Comparison of ENCODE assay signal across 30 cellular contexts in the genomic region with DNA sequence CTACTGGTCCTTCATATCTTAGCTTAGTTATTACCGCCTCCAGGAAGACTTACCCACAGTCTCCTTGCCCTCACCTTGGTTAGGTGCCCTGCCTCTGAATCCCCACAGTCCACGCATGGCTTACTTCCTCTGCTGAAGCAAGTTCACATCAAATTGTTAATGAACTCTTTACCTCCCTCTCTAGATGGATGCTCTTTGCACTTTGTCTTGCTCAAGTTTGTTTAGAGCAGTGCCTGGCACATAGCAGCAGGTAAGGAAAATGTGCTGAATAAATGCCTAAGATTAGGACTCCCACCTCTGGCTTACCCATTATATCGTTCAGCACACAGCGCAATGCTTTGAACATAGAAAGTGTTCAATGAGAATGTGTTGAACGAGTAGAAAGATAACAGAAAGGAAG.
"Had no signal": no experiment of that assay in that cellular context is flagged by ENCODE, and none has a peak within 500 bp of the region (broad histone marks: within the 10 kb centered on the region; RNA-seq: fewer than 3 reads in every experiment).

No MANE protein-coding gene starts in this region.

- H3K9me3 ChIP-seq: ascending aorta, breast epithelium, colonic mucosa had no signal

- ATAC-seq: activated CD8-positive, alpha-beta T cell treated with anti-CD3 and anti-CD28 coated beads for 36 hours; activated naive CD4-positive, alpha-beta T cell treated with anti-CD3 and anti-CD28 coated beads, Interleukin-2, amount 50 U/mL, for 72 hours; activated T-cell treated with anti-CD3 and anti-CD28 coated beads, Interleukin-2, amount 50 U/mL, for 72 hours; esophagus mucosa; WTC11 had no signal

- H3K36me3 ChIP-seq: ascending aorta, breast epithelium, cardiac muscle cell, colonic mucosa had no signal

- H3K27ac Mint-ChIP-seq: activated CD4-positive, alpha-beta T cell treated with anti-CD3 and anti-CD28 coated beads, Interleukin-2, amount 10 ng/mL, durations not matched to agents 7 days and 5 days; activated CD8-positive, alpha-beta T cell treated with anti-CD3 and anti-CD28 coated beads for 36 hours; activated naive CD4-positive, alpha-beta T cell treated with anti-CD3 and anti-CD28 coated beads, Interleukin-2, amount 10 ng/mL, durations not matched to agents 7 days and 5 days; activated naive CD8-positive, alpha-beta T cell treated with anti-CD3 and anti-CD28 coated beads, Interleukin-2, amount 10 ng/mL, durations not matched to agents 7 days and 5 days; activated T-cell treated with anti-CD3 and anti-CD28 coated beads, Interleukin-2, amount 50 U/mL, for 72 hours; WTC11 had no signal

- H3K4me3 Mint-ChIP-seq: activated CD4-positive, alpha-beta T cell treated with anti-CD3 and anti-CD28 coated beads, Interleukin-2, amount 10 ng/mL, durations not matched to agents 7 days and 5 days; activated CD8-positive, alpha-beta T cell treated with anti-CD3 and anti-CD28 coated beads for 36 hours; activated naive CD4-positive, alpha-beta T cell treated with anti-CD3 and anti-CD28 coated beads, Interleukin-2, amount 10 ng/mL, durations not matched to agents 7 days and 5 days; activated naive CD8-positive, alpha-beta T cell treated with anti-CD3 and anti-CD28 coated beads, Interleukin-2, amount 10 ng/mL, durations not matched to agents 7 days and 5 days; activated T-cell treated with anti-CD3 and anti-CD28 coated beads, Interleukin-2, amount 50 U/mL, for 72 hours; brain; WTC11 had no signal

- H3K27ac ChIP-seq: breast epithelium, cardiac muscle cell, colonic mucosa, VCaP had no signal

- H3K4me1 Mint-ChIP-seq: activated CD4-positive, alpha-beta T cell treated with anti-CD3 and anti-CD28 coated beads, Interleukin-2, amount 10 ng/mL, durations not matched to agents 7 days and 5 days; activated naive CD4-positive, alpha-beta T cell treated with anti-CD3 and anti-CD28 coated beads, Interleukin-2, amount 10 ng/mL, durations not matched to agents 7 days and 5 days; activated naive CD8-positive, alpha-beta T cell treated with anti-CD3 and anti-CD28 coated beads, Interleukin-2, amount 10 ng/mL, durations not matched to agents 7 days and 5 days had no signal

- DNase-seq: activated CD4-positive, alpha-beta T cell treated with anti-CD3 and anti-CD28 coated beads for 1 hour; activated CD4-positive, alpha-beta T cell treated with anti-CD3 and anti-CD28 coated beads for 4 hours; activated CD4-positive, alpha-beta T cell treated with anti-CD3 and anti-CD28 coated beads, Interleukin-2, amount 10 ng/mL, durations not matched to agents 7 days and 5 days; activated CD4-positive, alpha-beta T cell treated with anti-CD3 and anti-CD28 coated beads, Interleukin-2, amount 50 U/mL, for 4 hours; activated CD8-positive, alpha-beta memory T cell treated with anti-CD3 and anti-CD28 coated beads for 24 hours; activated CD8-positive, alpha-beta T cell treated with anti-CD3 and anti-CD28 coated beads for 36 hours; activated gamma-delta T cell; activated naive CD4-positive, alpha-beta T cell; activated naive CD4-positive, alpha-beta T cell treated with anti-CD3 and anti-CD28 coated beads, Interleukin-2, amount 10 ng/mL, durations not matched to agents 7 days and 5 days; activated naive CD8-positive, alpha-beta T cell treated with anti-CD3 and anti-CD28 coated beads, Interleukin-2, amount 10 ng/mL, durations not matched to agents 7 days and 5 days; activated T-cell treated with anti-CD3 and anti-CD28 coated beads, Interleukin-2, amount 50 U/mL, for 1 hour; activated T-cell treated with anti-CD3 and anti-CD28 coated beads, Interleukin-2, amount 50 U/mL, for 72 hours; central memory CD4-positive, alpha-beta T cell; cerebellar nuclear complex; colonic mucosa; effector CD8-positive, alpha-beta T cell; foreskin fibroblast; head of caudate nucleus; T-helper 2 cell had no signal

- H3K36me3 Mint-ChIP-seq: activated naive CD4-positive, alpha-beta T cell treated with anti-CD3 and anti-CD28 coated beads, Interleukin-2, amount 10 ng/mL, durations not matched to agents 7 days and 5 days; activated naive CD4-positive, alpha-beta T cell treated with anti-CD3 and anti-CD28 coated beads, Interleukin-2, amount 50 U/mL, for 72 hours; activated naive CD8-positive, alpha-beta T cell treated with anti-CD3 and anti-CD28 coated beads, Interleukin-2, amount 10 ng/mL, durations not matched to agents 7 days and 5 days; brain; WTC11 had no signal

- FAIRE-seq: endometrium, frontal cortex, TTC549 had no signal

- H3K4me1 ChIP-seq: breast epithelium, colonic mucosa had no signal

- H3K9me3 Mint-ChIP-seq: activated CD4-positive, alpha-beta T cell treated with anti-CD3 and anti-CD28 coated beads, Interleukin-2, amount 10 ng/mL, durations not matched to agents 7 days and 5 days; activated CD8-positive, alpha-beta T cell treated with anti-CD3 and anti-CD28 coated beads for 36 hours; activated naive CD4-positive, alpha-beta T cell treated with anti-CD3 and anti-CD28 coated beads, Interleukin-2, amount 10 ng/mL, durations not matched to agents 7 days and 5 days; activated naive CD4-positive, alpha-beta T cell treated with anti-CD3 and anti-CD28 coated beads, Interleukin-2, amount 50 U/mL, for 72 hours; activated naive CD8-positive, alpha-beta T cell treated with anti-CD3 and anti-CD28 coated beads, Interleukin-2, amount 10 ng/mL, durations not matched to agents 7 days and 5 days; activated T-cell treated with anti-CD3 and anti-CD28 coated beads, Interleukin-2, amount 50 U/mL, for 72 hours; brain; WTC11 had no signal

- H3K27me3 Mint-ChIP-seq: activated CD4-positive, alpha-beta T cell treated with anti-CD3 and anti-CD28 coated beads, Interleukin-2, amount 10 ng/mL, durations not matched to agents 7 days and 5 days; activated naive CD4-positive, alpha-beta T cell treated with anti-CD3 and anti-CD28 coated beads, Interleukin-2, amount 10 ng/mL, durations not matched to agents 7 days and 5 days had no signal

- H3K4me3 ChIP-seq: ascending aorta, breast epithelium, cardiac muscle cell, colonic mucosa had no signal

- H3K27me3 ChIP-seq: ascending aorta, breast epithelium, colonic mucosa had no signal
